Comparison of ENCODE assay signal across 21 cellular contexts in the genomic region with DNA sequence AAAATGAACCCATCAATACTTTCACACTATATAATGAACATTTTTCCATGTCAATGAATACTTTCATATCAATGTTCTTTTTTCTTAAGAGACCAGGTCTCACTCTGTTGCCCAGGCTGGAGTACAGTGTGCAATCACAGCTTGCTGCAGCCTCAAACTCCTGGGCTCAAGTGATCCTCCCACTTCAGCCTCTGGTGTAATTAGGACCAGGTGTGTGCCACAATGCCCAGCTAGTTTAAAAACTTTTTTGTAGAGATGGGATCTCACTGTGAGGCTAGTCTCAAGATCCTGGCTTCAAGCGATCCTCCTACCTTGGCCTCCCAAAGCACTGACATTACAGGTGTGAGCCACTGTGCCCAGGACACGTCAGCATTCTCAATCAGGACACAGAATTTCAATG.
A peak's percentile ranks its signal among the peaks of the same experiment; 100 is the strongest.
DNase-seq lines count a peak whose midpoint lies in the region; ATAC-seq, FAIRE-seq and TF ChIP-seq lines count a peak whose summit lies in the region.
"Had no signal": no experiment of that assay in that cellular context is flagged by ENCODE, and none has a peak within 500 bp of the region (broad histone marks: within the 10 kb centered on the region; RNA-seq: fewer than 3 reads in every experiment).

No MANE protein-coding gene starts in this region.

- CTCF ChIA-PET in SK-N-SH (lab: Yijun Ruan, JAX) = interaction anchor here (1.2 to 1.3 kb wide), 2 partner anchors 80 to 105 kb away, joined by 3 to 5 read pairs; no protein-coding TSS in a partner anchor
- CTCF ChIA-PET in RWPE1 (lab: Yijun Ruan, JAX) = interaction anchor here (0.6 to 0.7 kb wide), 2 partner anchors 11 to 84 kb away, joined by 3 to 5 read pairs; no protein-coding TSS in a partner anchor

- no peaks in the 10 kb centered on the region for H3K9me2 ChIP-seq in SK-N-SH

- no CpG with 5 or more reads among the region's 2 CpGs for WGBS in SK-N-SH (ENCODE audit: low lambda C conversion rate)

- peaks cover 30 to 36% of the 10 kb centered on the region in 2 experiments; a peak in 3 of 4 replicates for H3K4me1 ChIP-seq in SK-N-SH (ENCODE audit: control insufficient read depth in 1 of 2, insufficient read depth in 2 of 2, low read depth in 1 of 2, low read length in 1 of 2)
- H3K4me1 ChIP-seq: Caco-2 had no signal

- peaks cover 12% of the 10 kb centered on the region for H3K36me3 Mint-ChIP-seq in nephron (ENCODE audit: low read depth)

- peaks cover 42% of the 10 kb centered on the region for H3K4me1 Mint-ChIP-seq in nephron

- H3F3A ChIP-seq in SK-N-SH (replicated peaks; ENCODE audit: insufficient read depth) = peaks cover 14% of the 10 kb centered on the region

- TF ChIP-seq CTCF in SK-N-SH (IDR thresholded peaks at IDR 0.05) (no peak), RWPE1 (conservative IDR thresholded peaks at IDR 0.05; ENCODE audit: low read depth) (no peak), nephron (IDR thresholded peaks at IDR 0.05; ENCODE audit: unreplicated experiment in 3 of 3) (no peak)

- H3K36me3 ChIP-seq in SK-N-SH (replicated peaks in 1 of 2; ENCODE audit: control insufficient read depth in 1 of 2, insufficient read depth in 2 of 2, low read length in 1 of 2) = peaks cover 0 to 4% of the 10 kb centered on the region in 2 experiments
- H3K36me3 ChIP-seq: BE2C had no signal

- POLR2A ChIA-PET in SK-N-SH (lab: Yijun Ruan, JAX) (no interaction called here), RWPE1 (lab: Yijun Ruan, JAX; ENCODE audit: low non-redundant PET) (no interaction called here)

- H3K9ac ChIP-seq in SK-N-SH = no peak overlapping the region

- no peak for TF ChIP-seq RAD21 in SK-N-SH (IDR thresholded peaks at IDR 0.05; ENCODE audit: low read length)

- DNase-seq in SK-N-SH (no peak), RWPE1 (ENCODE audit: low spot score) (no peak), NCI-H2029 treated with DMSO at 0.1 percent for 48 hours (lab: John Stamatoyannopoulos, UW) (no peak), RCC 7860 (ENCODE audit: low spot score) (no peak)
- DNase-seq: AML-193; BE2C; Caco-2; CD4-positive, CD25-positive, alpha-beta regulatory T cell; CD8-positive, alpha-beta T cell; DMS153; DND-41; H9 had no signal

- no peak for ATAC-seq in SK-N-SH treated with all-trans-retinoic acid at 6 μM for 48 hours
- ATAC-seq: CD8-positive, alpha-beta T cell; GM23338; HCT116 had no signal

- no peaks in the 10 kb centered on the region for H3K79me2 ChIP-seq in SK-N-SH (ENCODE audit: insufficient read depth)

- no peaks in the 10 kb centered on the region for H3K9me3 ChIP-seq in SK-N-SH
- H3K9me3 ChIP-seq: BE2C, Caco-2 had no signal

- H3K4me3 Mint-ChIP-seq in nephron = no peak overlapping the region
- H3K4me3 Mint-ChIP-seq: CD8-positive, alpha-beta T cell; GM23338; H9 had no signal

- TF ChIP-seq EP300 in SK-N-SH (IDR thresholded peaks at IDR 0.05; ENCODE audit: borderline replicate concordance in 1 of 2, low read depth in 1 of 2, low read length in 1 of 2) = no peak

- peaks cover 9% of the 10 kb centered on the region for H3K9me3 Mint-ChIP-seq in nephron
- H3K9me3 Mint-ChIP-seq: CD4-positive, CD25-positive, alpha-beta regulatory T cell; CD8-positive, alpha-beta T cell; GM23338 had no signal

- H4K20me1 ChIP-seq in SK-N-SH (ENCODE audit: insufficient read depth) = no peaks in the 10 kb centered on the region

- H3K4me3 ChIP-seq in SK-N-SH (ENCODE audit: low read depth in 2 of 2, low read length in 1 of 2) = no peak overlapping the region
- H3K4me3 ChIP-seq: GM23338 had no signal

- H3K4me2 ChIP-seq in SK-N-SH = no peak overlapping the region
- H3K4me2 ChIP-seq: GM23338 had no signal

- H3K27me3 Mint-ChIP-seq in nephron (ENCODE audit: low read depth) = no peaks in the 10 kb centered on the region
- H3K27me3 Mint-ChIP-seq: CD4-positive, CD25-positive, alpha-beta regulatory T cell had no signal

- H3K27ac ChIP-seq in SK-N-SH (ENCODE audit: low read depth in 2 of 2, low read length in 1 of 2) (no peak overlapping the region), RWPE1 (peak overlapping the region; percentile 98)
- H3K27ac ChIP-seq: 22Rv1, C4-2B had no signal

- no peak for FAIRE-seq in RCC 7860 (lab: Jason Lieb, UNC)
- FAIRE-seq: A204.1, G401.6, GM19239 had no signal

- peak overlapping the region in 2 of 3 experiments; percentile 32 to 53 for H3K27ac Mint-ChIP-seq in nephron
- H3K27ac Mint-ChIP-seq: CD4-positive, CD25-positive, alpha-beta regulatory T cell; CD8-positive, alpha-beta T cell; GM23338; H9 had no signal

- no peaks in the 10 kb centered on the region for H3K27me3 ChIP-seq in SK-N-SH (ENCODE audit: insufficient read depth)
- H3K27me3 ChIP-seq: BE2C had no signal

- H2AFZ ChIP-seq in SK-N-SH (ENCODE audit: low read depth) = no peak overlapping the region
- H2AFZ ChIP-seq: GM23338 had no signal

TF ChIP-seq in SK-N-SH, 30 proteins besides CTCF, POLR2A, EP300 and RAD21:
- no peak for TF ChIP-seq ELF1 (IDR thresholded peaks at IDR 0.05)
- TF ChIP-seq TCF12 (IDR thresholded peaks at IDR 0.05) = peak; percentile 65; the same call in 1 of the 2 replicates
- TF ChIP-seq, protein P1, sequence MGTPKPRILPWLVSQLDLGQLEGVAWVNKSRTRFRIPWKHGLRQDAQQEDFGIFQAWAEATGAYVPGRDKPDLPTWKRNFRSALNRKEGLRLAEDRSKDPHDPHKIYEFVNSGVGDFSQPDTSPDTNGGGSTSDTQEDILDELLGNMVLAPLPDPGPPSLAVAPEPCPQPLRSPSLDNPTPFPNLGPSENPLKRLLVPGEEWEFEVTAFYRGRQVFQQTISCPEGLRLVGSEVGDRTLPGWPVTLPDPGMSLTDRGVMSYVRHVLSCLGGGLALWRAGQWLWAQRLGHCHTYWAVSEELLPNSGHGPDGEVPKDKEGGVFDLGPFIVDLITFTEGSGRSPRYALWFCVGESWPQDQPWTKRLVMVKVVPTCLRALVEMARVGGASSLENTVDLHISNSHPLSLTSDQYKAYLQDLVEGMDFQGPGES (IDR thresholded peaks at IDR 0.05; ENCODE audit: low read depth, low read length) = no peak
- no peak for TF ChIP-seq RXRA (IDR thresholded peaks at IDR 0.05; ENCODE audit: borderline replicate concordance, low read depth)
- TF ChIP-seq FOXJ3 (CRISPR knock-in tag; IDR thresholded peaks at IDR 0.05) = no peak
- no peak for TF ChIP-seq TEAD4 (IDR thresholded peaks at IDR 0.05; ENCODE audit: borderline replicate concordance, insufficient read depth)

TF ChIP-seq in SK-N-SH treated with all-trans-retinoic acid at 6 μM for 48 hours, 23 proteins besides CTCF, POLR2A, EP300 and RAD21:
- TF ChIP-seq ZNF8 (CRISPR knock-in tag; IDR thresholded peaks at IDR 0.05) = no peak
- no peak for TF ChIP-seq ZC3H10 (CRISPR knock-in tag; IDR thresholded peaks at IDR 0.05)
- TF ChIP-seq, protein P2, sequence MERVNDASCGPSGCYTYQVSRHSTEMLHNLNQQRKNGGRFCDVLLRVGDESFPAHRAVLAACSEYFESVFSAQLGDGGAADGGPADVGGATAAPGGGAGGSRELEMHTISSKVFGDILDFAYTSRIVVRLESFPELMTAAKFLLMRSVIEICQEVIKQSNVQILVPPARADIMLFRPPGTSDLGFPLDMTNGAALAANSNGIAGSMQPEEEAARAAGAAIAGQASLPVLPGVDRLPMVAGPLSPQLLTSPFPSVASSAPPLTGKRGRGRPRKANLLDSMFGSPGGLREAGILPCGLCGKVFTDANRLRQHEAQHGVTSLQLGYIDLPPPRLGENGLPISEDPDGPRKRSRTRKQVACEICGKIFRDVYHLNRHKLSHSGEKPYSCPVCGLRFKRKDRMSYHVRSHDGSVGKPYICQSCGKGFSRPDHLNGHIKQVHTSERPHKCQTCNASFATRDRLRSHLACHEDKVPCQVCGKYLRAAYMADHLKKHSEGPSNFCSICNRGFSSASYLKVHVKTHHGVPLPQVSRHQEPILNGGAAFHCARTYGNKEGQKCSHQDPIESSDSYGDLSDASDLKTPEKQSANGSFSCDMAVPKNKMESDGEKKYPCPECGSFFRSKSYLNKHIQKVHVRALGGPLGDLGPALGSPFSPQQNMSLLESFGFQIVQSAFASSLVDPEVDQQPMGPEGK (CRISPR knock-in tag; IDR thresholded peaks at IDR 0.05; ENCODE audit: borderline replicate concordance) = no peak
- no peak for TF ChIP-seq TCF4 (CRISPR knock-in tag; IDR thresholded peaks at IDR 0.05; ENCODE audit: borderline replicate concordance)
- no peak for TF ChIP-seq ARNTL (CRISPR knock-in tag; IDR thresholded peaks at IDR 0.05; ENCODE audit: borderline replicate concordance, low read depth)
- no peak for TF ChIP-seq TOX (CRISPR knock-in tag; IDR thresholded peaks at IDR 0.05; ENCODE audit: borderline replicate concordance)
- no peak for TF ChIP-seq RARB (CRISPR knock-in tag; IDR thresholded peaks at IDR 0.05)
- no peak for TF ChIP-seq ZNF565 (CRISPR knock-in tag; conservative IDR thresholded peaks at IDR 0.05; ENCODE audit: low read depth)
- no peak for TF ChIP-seq OSR1 (CRISPR knock-in tag; IDR thresholded peaks at IDR 0.05)
- TF ChIP-seq, protein P3, sequence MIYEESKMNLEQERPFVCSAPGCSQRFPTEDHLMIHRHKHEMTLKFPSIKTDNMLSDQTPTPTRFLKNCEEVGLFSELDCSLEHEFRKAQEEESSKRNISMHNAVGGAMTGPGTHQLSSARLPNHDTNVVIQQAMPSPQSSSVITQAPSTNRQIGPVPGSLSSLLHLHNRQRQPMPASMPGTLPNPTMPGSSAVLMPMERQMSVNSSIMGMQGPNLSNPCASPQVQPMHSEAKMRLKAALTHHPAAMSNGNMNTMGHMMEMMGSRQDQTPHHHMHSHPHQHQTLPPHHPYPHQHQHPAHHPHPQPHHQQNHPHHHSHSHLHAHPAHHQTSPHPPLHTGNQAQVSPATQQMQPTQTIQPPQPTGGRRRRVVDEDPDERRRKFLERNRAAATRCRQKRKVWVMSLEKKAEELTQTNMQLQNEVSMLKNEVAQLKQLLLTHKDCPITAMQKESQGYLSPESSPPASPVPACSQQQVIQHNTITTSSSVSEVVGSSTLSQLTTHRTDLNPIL (CRISPR knock-in tag; IDR thresholded peaks at IDR 0.05; ENCODE audit: low read depth) = no peak
